28 cellular contexts compared by ENCODE assay signal in genomic region chr21:36765229-36765628, GRCh38.
"Had no signal": no experiment of that assay in that cellular context is flagged by ENCODE, and none has a peak within 500 bp of the region (broad histone marks: within the 10 kb centered on the region; RNA-seq: fewer than 3 reads in every experiment).

No MANE protein-coding gene starts in this region.

- DNase-seq: activated CD4-positive, alpha-beta memory T cell treated with anti-CD3 and anti-CD28 coated beads, Interleukin-2, amount 10 ng/mL, durations not matched to agents 7 days and 5 days; activated CD4-positive, alpha-beta T cell treated with anti-CD3 and anti-CD28 coated beads, Interleukin-2, amount 10 ng/mL, durations not matched to agents 7 days and 5 days; activated CD8-positive, alpha-beta memory T cell treated with anti-CD3 and anti-CD28 coated beads, Interleukin-2, amount 50 U/mL, for 48 hours; activated naive CD4-positive, alpha-beta T cell; activated T-cell treated with anti-CD3 and anti-CD28 coated beads, Interleukin-2, amount 50 U/mL, for 4 hours; aorta; dorsolateral prefrontal cortex; effector memory CD4-positive, alpha-beta T cell; erythroblast; foreskin melanocyte; islet precursor cell; left cardiac atrium; left ventricle myocardium superior; naive B cell; nephron progenitor cell; ovary; right lobe of liver; stimulated activated CD4-positive, alpha-beta T cell treated with anti-CD3 and anti-CD28 coated beads, Interleukin-2, amount 100 ng/mL, for 48 hours; stimulated activated naive CD8-positive, alpha-beta T cell treated with anti-CD3 and anti-CD28 coated beads, Interleukin-15, Interleukin-2, amounts not matched to agents 100 U/mL and 50 U/mL, for 24 hours; T-helper 17 cell; T1000; testis; transverse colon; WERI-Rb-1 had no signal

- H3K9me3 ChIP-seq: neutrophil, ovary, right lobe of liver, testis, transverse colon had no signal

- H3K27ac ChIP-seq: coronary artery, neutrophil, ovary, right lobe of liver, testis, transverse colon, WERI-Rb-1 had no signal

- H3K27me3 ChIP-seq: dorsolateral prefrontal cortex, ovary, right lobe of liver, testis, transverse colon had no signal

- H3K4me3 ChIP-seq: coronary artery, dorsolateral prefrontal cortex, ovary, right lobe of liver, testis, transverse colon had no signal

- H3K36me3 ChIP-seq: neutrophil, ovary, right lobe of liver, transverse colon, WERI-Rb-1 had no signal

- H3K4me1 ChIP-seq: right lobe of liver had no signal

- ATAC-seq: activated CD4-positive, CD25-positive, alpha-beta regulatory T cell treated with anti-CD3 and anti-CD28 coated beads, Interleukin-2, amount 50 U/mL, for 24 hours; activated naive CD4-positive, alpha-beta T cell treated with anti-CD3 and anti-CD28 coated beads, Interleukin-2, amount 50 U/mL, for 72 hours; activated T-cell treated with anti-CD3 and anti-CD28 coated beads, Interleukin-2, amount 50 U/mL, for 4 hours; left cardiac atrium; left ventricle myocardium superior; right lobe of liver; stimulated activated naive CD8-positive, alpha-beta T cell treated with anti-CD3 and anti-CD28 coated beads, Interleukin-15, Interleukin-2, amounts not matched to agents 100 U/mL and 50 U/mL, for 24 hours; T-helper 17 cell had no signal
